Comparison of ENCODE assay signal across 8 cellular contexts in genomic region chr22:20981787-20982562, GRCh38. TPM values are rescaled to one million over a fixed set of nuclear protein-coding genes. Genes with fewer than 3 reads are reported as not detected.
DNase-seq lines count a peak whose midpoint lies in the region; ATAC-seq, FAIRE-seq and TF ChIP-seq lines count a peak whose summit lies in the region.

TSS of gene LZTR1 (plus strand) at chr22:20982297. CDS start at chr22:20982372, 75 bp downstream.

- no peaks in the 10 kb centered on the region for H4K20me1 ChIP-seq in Karpas-422 (ENCODE audit: insufficient read depth, low read depth, low read length)
- H4K20me1 ChIP-seq in osteoblast (ENCODE audit: insufficient read depth, low read length): peaks cover 6% of the 10 kb centered on the region

- H3K36me3 Mint-ChIP-seq in activated naive CD4-positive, alpha-beta T cell treated with anti-CD3 and anti-CD28 coated beads, Interleukin-2, amount 50 U/mL, for 72 hours: peaks cover 13 to 19% of the 10 kb centered on the region in 2 donors

- peaks cover 4% of the 10 kb centered on the region; the same call in 1 of the 2 replicates for H3K36me3 ChIP-seq in Karpas-422 (ENCODE audit: insufficient read depth, low read length)
- peaks cover 18% of the 10 kb centered on the region for H3K36me3 ChIP-seq in osteoblast (ENCODE audit: insufficient read depth, low read length)
- peaks cover 0 to 9% of the 10 kb centered on the region in 2 donors for H3K36me3 ChIP-seq in thyroid gland

- H2AFZ ChIP-seq in Karpas-422 (ENCODE audit: low read length): peak within 1 kb of the TSS; percentile 81
- peak within 1 kb of the TSS; percentile 91 for H2AFZ ChIP-seq in osteoblast (ENCODE audit: low read length)

- H3K4me2 ChIP-seq in Karpas-422 (ENCODE audit: low read depth, low read length, poor library complexity, severe bottlenecking) (peak within 1 kb of the TSS; percentile 92), osteoblast (ENCODE audit: insufficient read depth, low read length) (peak within 1 kb of the TSS; percentile 97)

- peak within 1 kb of the TSS; percentile 96 to 99 for H3K27ac Mint-ChIP-seq in activated naive CD4-positive, alpha-beta T cell treated with anti-CD3 and anti-CD28 coated beads, Interleukin-2, amount 50 U/mL, for 72 hours

- peak; percentile 33 to 92 for TF ChIP-seq POLR2A in thyroid gland (IDR thresholded peaks at IDR 0.05)

- DNase-seq in Karpas-422: peak; percentile 92
- DNase-seq in SKM-1 (lab: John Stamatoyannopoulos, UW; ENCODE audit: unreplicated experiment): peak; percentile 73
- peak; percentile 73 to 86 for DNase-seq in activated naive CD4-positive, alpha-beta T cell treated with anti-CD3 and anti-CD28 coated beads, Interleukin-2, amount 50 U/mL, for 72 hours (ENCODE audit: low spot score in 2 of 2)
- DNase-seq in glomerular endothelial cell (ENCODE audit: extremely low read depth, low read depth, low spot score): no peak
- DNase-seq in osteoblast (ENCODE audit: insufficient read length, low spot score, missing footprints): peak; percentile 99
- peak; percentile 75 to 79 for DNase-seq in thyroid gland

- peak; percentile 27 for FAIRE-seq in G401.6 (lab: Jason Lieb, UNC)

- peak; percentile 60 for TF ChIP-seq CTCF in osteoblast (IDR thresholded peaks at IDR 0.05; ENCODE audit: extremely low read depth, low read depth, low read length)
- peak in 3 of 6 experiments; percentile 23 to 45 (median 45) for TF ChIP-seq CTCF in thyroid gland (IDR thresholded peaks at IDR 0.05)

- intact Hi-C loops in thyroid gland (cut with DNase I): no loop called here

- H3K9me3 ChIP-seq in Karpas-422 (ENCODE audit: low read length) (no peaks in the 10 kb centered on the region), osteoblast (ENCODE audit: low read depth, low read length) (peaks cover 7% of the 10 kb centered on the region), thyroid gland (no peaks in the 10 kb centered on the region)

- H3K9me3 Mint-ChIP-seq in activated naive CD4-positive, alpha-beta T cell treated with anti-CD3 and anti-CD28 coated beads, Interleukin-2, amount 50 U/mL, for 72 hours: peaks cover 4 to 10% of the 10 kb centered on the region in 2 donors

- H3K9ac ChIP-seq in Karpas-422 (ENCODE audit: low read length): peak within 1 kb of the TSS; percentile 98

- H3K79me2 ChIP-seq in Karpas-422 (ENCODE audit: low read length) (peaks cover 28% of the 10 kb centered on the region), osteoblast (ENCODE audit: insufficient read depth, low read length) (peaks cover 34% of the 10 kb centered on the region)

- H3K27me3 ChIP-seq in Karpas-422 (ENCODE audit: low read length): no peaks in the 10 kb centered on the region
- no peaks in the 10 kb centered on the region for H3K27me3 ChIP-seq in osteoblast (ENCODE audit: insufficient read depth, low read length)
- H3K27me3 ChIP-seq in thyroid gland: no peaks in the 10 kb centered on the region

- 1% methylated on average over 13 to 24 of the region's 87 CpGs for WGBS in thyroid gland, 2 donors

- H3K4me3 ChIP-seq in Karpas-422 (ENCODE audit: low read length) (peak within 1 kb of the TSS; percentile 96), osteoblast (ENCODE audit: insufficient read depth, low read length) (peak within 1 kb of the TSS; percentile 99), thyroid gland (replicated peaks in 1 of 3) (peak within 1 kb of the TSS; percentile 81 to 94 (median 83))

- peak; percentile 65 for ATAC-seq in GM21786 (IDR thresholded peaks at IDR 0.05; ENCODE audit: unreplicated experiment)
- ATAC-seq in activated naive CD4-positive, alpha-beta T cell treated with anti-CD3 and anti-CD28 coated beads, Interleukin-2, amount 50 U/mL, for 72 hours: peak; percentile 82 to 92

- no peaks in the 10 kb centered on the region for H3K9me2 ChIP-seq in Karpas-422 (replicated peaks; ENCODE audit: insufficient read depth, low read length)

- H3K4me1 ChIP-seq in Karpas-422 (ENCODE audit: low read length): peaks cover 32% of the 10 kb centered on the region
- peaks cover 30% of the 10 kb centered on the region for H3K4me1 ChIP-seq in osteoblast (ENCODE audit: insufficient read depth, low read length)
- peaks cover 21 to 25% of the 10 kb centered on the region in 2 donors for H3K4me1 ChIP-seq in thyroid gland

- H3K27ac ChIP-seq in Karpas-422 (ENCODE audit: low read length): peak within 1 kb of the TSS; percentile 59
- H3K27ac ChIP-seq in osteoblast (ENCODE audit: low read depth, low read length): peak within 1 kb of the TSS; percentile 85
- peak within 1 kb of the TSS; percentile 71 to 84 (median 76) for H3K27ac ChIP-seq in thyroid gland

RNA-seq across cellular contexts. Expression of gene LZTR1, which starts in this region (rescaled TPM):
- 22.4 and 48.8 TPM in 2 replicates for total RNA-seq in Karpas-422 (2014; rRNA removed; shearing (Covaris generic); ENCODE audit: low replicate concordance)
- 10 to 100 TPM; 30.7 to 41.8 TPM for total RNA-seq in activated naive CD4-positive, alpha-beta T cell treated with anti-CD3 and anti-CD28 coated beads, Interleukin-2, amount 50 U/mL, for 72 hours
- total RNA-seq in glomerular endothelial cell (43.9 and 59.2 TPM in 2 replicates), osteoblast (56.8 and 58.0 TPM in 2 replicates), thyroid gland (10 to 100 TPM; 37.1 to 67.2 (median 55.7) TPM)
